In genomic region chr13:25118371-25118770, GRCh38 we compare ENCODE assay signal across 33 cellular contexts. TPM values are rescaled to one million over a fixed set of nuclear protein-coding genes. Genes with fewer than 3 reads are reported as not detected.
DNase-seq lines count a peak whose midpoint lies in the region; FAIRE-seq and TF ChIP-seq lines count a peak whose summit lies in the region.
"Had no signal": no experiment of that assay in that cellular context is flagged by ENCODE, and none has a peak within 500 bp of the region (broad histone marks: within the 10 kb centered on the region; RNA-seq: fewer than 3 reads in every experiment).

No MANE protein-coding gene starts in this region.

- FAIRE-seq in GM12891 (lab: Jason Lieb, UNC) = no peak
- FAIRE-seq: bronchial epithelial cell, endothelial cell of umbilical vein had no signal

- H3K9me3 Mint-ChIP-seq in progenitor cell of endocrine pancreas (ENCODE audit: low read depth) = peaks cover 13% of the 10 kb centered on the region
- H3K9me3 Mint-ChIP-seq: natural killer cell; stimulated activated effector memory CD8-positive, alpha-beta T cell treated with anti-CD3 and anti-CD28 coated beads, Interleukin-12 subunit alpha, Interleukin-12 subunit beta, amount 100 ng/mL, for 72 hours had no signal

- no peak overlapping the region for H3K4me3 Mint-ChIP-seq in progenitor cell of endocrine pancreas (ENCODE audit: low read depth)
- H3K4me3 Mint-ChIP-seq: activated B cell treated with CpG ODN at 0.5 μM for 24 hours; activated naive CD8-positive, alpha-beta T cell treated with anti-CD3 and anti-CD28 coated beads, Interleukin-2, amount 10 ng/mL, durations not matched to agents 7 days and 5 days; natural killer cell; stimulated activated effector memory CD8-positive, alpha-beta T cell treated with anti-CD3 and anti-CD28 coated beads, Interleukin-12 subunit alpha, Interleukin-12 subunit beta, amount 100 ng/mL, for 72 hours had no signal

- WGBS in esophagus muscularis mucosa = 52% methylated on average over 7 of the region's 7 CpGs

- no peak overlapping the region for H2AFZ ChIP-seq in MM.1S (ENCODE audit: low read length)

- H3K4me2 ChIP-seq in MM.1S (ENCODE audit: low read depth, low read length) = no peak overlapping the region

- H3K36me3 ChIP-seq in esophagus muscularis mucosa (no peaks in the 10 kb centered on the region), MM.1S (replicated peaks; ENCODE audit: insufficient read depth, low read length) (no peaks in the 10 kb centered on the region)
- H3K36me3 ChIP-seq: gastroesophageal sphincter had no signal

- no peak overlapping the region for H3K9ac ChIP-seq in MM.1S (ENCODE audit: low read length)

- no peaks in the 10 kb centered on the region for H4K20me1 ChIP-seq in MM.1S (ENCODE audit: insufficient read depth, low read length)

- H3K36me3 Mint-ChIP-seq in progenitor cell of endocrine pancreas (ENCODE audit: insufficient read depth) = peaks cover 1% of the 10 kb centered on the region
- H3K36me3 Mint-ChIP-seq: natural killer cell; stimulated activated effector memory CD8-positive, alpha-beta T cell treated with anti-CD3 and anti-CD28 coated beads, Interleukin-12 subunit alpha, Interleukin-12 subunit beta, amount 100 ng/mL, for 72 hours had no signal

- in situ Hi-C loops in GM13976 (cut with MboI; ENCODE audit: low sequenced_read_pairs, unreplicated experiment) = no loop called here

- H3K27me3 ChIP-seq in esophagus muscularis mucosa (peaks cover 0 to 46% (median 0%) of the 10 kb centered on the region in 4 donors), MM.1S (replicated peaks; ENCODE audit: insufficient read depth, low read length) (no peaks in the 10 kb centered on the region)

- TF ChIP-seq CTCF in esophagus muscularis mucosa (IDR thresholded peaks at IDR 0.05) (no peak), MM.1S (IDR thresholded peaks at IDR 0.05; ENCODE audit: low read length) (no peak), GM13976 (IDR thresholded peaks at IDR 0.05; ENCODE audit: borderline replicate concordance, control extremely low read depth, extremely low read depth, insufficient read depth, missing control alignments) (no peak), progenitor cell of endocrine pancreas (IDR thresholded peaks at IDR 0.05; ENCODE audit: unreplicated experiment) (no peak)

- H3K27ac Mint-ChIP-seq in progenitor cell of endocrine pancreas = no peak overlapping the region
- H3K27ac Mint-ChIP-seq: activated B cell treated with CpG ODN at 0.5 μM for 24 hours; activated naive CD8-positive, alpha-beta T cell treated with anti-CD3 and anti-CD28 coated beads, Interleukin-2, amount 10 ng/mL, durations not matched to agents 7 days and 5 days; natural killer cell; stimulated activated effector memory CD8-positive, alpha-beta T cell treated with anti-CD3 and anti-CD28 coated beads, Interleukin-12 subunit alpha, Interleukin-12 subunit beta, amount 100 ng/mL, for 72 hours had no signal

- no peak for TF ChIP-seq EP300 in esophagus muscularis mucosa (IDR thresholded peaks at IDR 0.05)

- H3K4me1 ChIP-seq in esophagus muscularis mucosa (no peaks in the 10 kb centered on the region), MM.1S (ENCODE audit: low read length) (no peaks in the 10 kb centered on the region)
- H3K4me1 ChIP-seq: gastroesophageal sphincter had no signal

- no peak overlapping the region for H3K27ac ChIP-seq in esophagus muscularis mucosa (replicated peaks in 1 of 4)
- H3K27ac ChIP-seq in MM.1S (ENCODE audit: low read length) = no peak overlapping the region
- H3K27ac ChIP-seq: gastroesophageal sphincter had no signal

- intact Hi-C loops in esophagus muscularis mucosa (cut with DNase I) = no loop called here

- H3K4me3 ChIP-seq in esophagus muscularis mucosa (no peak overlapping the region), MM.1S (ENCODE audit: low read length) (no peak overlapping the region)
- H3K4me3 ChIP-seq: gastroesophageal sphincter, lung, mucosa of descending colon had no signal

- no peaks in the 10 kb centered on the region for H3K9me2 ChIP-seq in MM.1S (replicated peaks; ENCODE audit: insufficient read depth, low read length)

- H3K79me2 ChIP-seq in MM.1S (ENCODE audit: low read length) = no peaks in the 10 kb centered on the region

- no peak for TF ChIP-seq POLR2A in GM12891 (IDR thresholded peaks at IDR 0.05; ENCODE audit: low read depth, low read length)
- TF ChIP-seq POLR2A in esophagus muscularis mucosa (IDR thresholded peaks at IDR 0.05; ENCODE audit: low read depth) = no peak

- H3F3A ChIP-seq in MM.1S (ENCODE audit: insufficient read depth, low read length) = no peaks in the 10 kb centered on the region

- peaks cover 0 to under 1% (median 0%) of the 10 kb centered on the region in 4 donors for H3K9me3 ChIP-seq in esophagus muscularis mucosa
- H3K9me3 ChIP-seq in MM.1S (replicated peaks; ENCODE audit: insufficient read depth, low read length) = no peaks in the 10 kb centered on the region
- H3K9me3 ChIP-seq: mucosa of descending colon had no signal

- H3K27me3 Mint-ChIP-seq in progenitor cell of endocrine pancreas = peaks cover 15% of the 10 kb centered on the region

- DNase-seq in GM12891 (ENCODE audit: insufficient read length, low spot score) = no peak
- peak; percentile 81 for DNase-seq in MV-4-11 (lab: John Stamatoyannopoulos, UW)
- DNase-seq in OCI-M1 (lab: John Stamatoyannopoulos, UW) = peak; percentile 46
- peak; percentile 47 for DNase-seq in esophagus muscularis mucosa (ENCODE audit: extremely low spot score)
- no peak for DNase-seq in NCI-H510A (lab: John Stamatoyannopoulos, UW)
- no peak for DNase-seq in MM.1S
- DNase-seq in GM13976 (ENCODE audit: low spot score) = no peak
- DNase-seq in progenitor cell of endocrine pancreas (ENCODE audit: low spot score, unreplicated experiment) = no peak
- DNase-seq: ACHN; activated B cell treated with CpG ODN at 0.5 μM for 24 hours; activated CD4-positive, alpha-beta T cell treated with anti-CD3 and anti-CD28 coated beads, Interleukin-2, amount 50 U/mL, for 1 hour; activated gamma-delta T cell treated with Interleukin-2 at 50 U/mL for 16 hours; activated naive CD8-positive, alpha-beta T cell treated with anti-CD3 and anti-CD28 coated beads, Interleukin-2, amount 10 ng/mL, durations not matched to agents 7 days and 5 days; activated T-cell treated with anti-CD3 and anti-CD28 coated beads, Interleukin-2, amount 50 U/mL, for 48 hours; aorta; DMS53; hippocampal formation; left cardiac atrium; mucosa of descending colon; natural killer cell; NCI-H1436 treated with DMSO at 0.1 percent for 48 hours; NCI-H446 treated with DMSO at 0.1 percent for 48 hours; occipital lobe; Right ventricle myocardium superior; T1000 had no signal

- peaks cover 4% of the 10 kb centered on the region for H3K4me1 Mint-ChIP-seq in progenitor cell of endocrine pancreas (ENCODE audit: low read depth)
- H3K4me1 Mint-ChIP-seq: natural killer cell; stimulated activated effector memory CD8-positive, alpha-beta T cell treated with anti-CD3 and anti-CD28 coated beads, Interleukin-12 subunit alpha, Interleukin-12 subunit beta, amount 100 ng/mL, for 72 hours had no signal

TF ChIP-seq in GM12891, 5 proteins besides CTCF, POLR2A, EP300 and RAD21:
- TF ChIP-seq PAX5 (IDR thresholded peaks at IDR 0.05; ENCODE audit: insufficient read depth, low read length, severe bottlenecking) (no peak), TAF1 (IDR thresholded peaks at IDR 0.05; ENCODE audit: low read depth, low read length) (no peak), POU2F2 (IDR thresholded peaks at IDR 0.05; ENCODE audit: low read depth, low read length) (no peak), POLR2AphosphoS5 (IDR thresholded peaks at IDR 0.05; ENCODE audit: low read depth, low read length) (no peak), SPI1 (IDR thresholded peaks at IDR 0.05; ENCODE audit: low read depth, low read length) (peak; percentile 53)

RNA-seq across cellular contexts. Expression of gene PABPC3, which starts 22.4 kb away (rescaled TPM):
- polyA plus RNA-seq in GM12891 (2012; ENCODE audit: low read depth, missing spikeins) = 0.55 TPM
- total RNA-seq in esophagus muscularis mucosa (under 1 TPM in 3 of 4 donors, not detected in 1; under 0.01 to 0.17 (median 0.11) TPM), progenitor cell of endocrine pancreas (0.26 and 0.49 TPM in 2 replicates)
- total RNA-seq: occipital lobe had no signal
- polyA plus RNA-seq: BJ had no signal

RNA-seq across cellular contexts. Expression of gene AMER2, which starts 53.7 kb away (rescaled TPM):
- polyA plus RNA-seq in GM12891 (2012; ENCODE audit: low read depth, missing spikeins) = 0.01 TPM
- total RNA-seq in esophagus muscularis mucosa = under 1 TPM in 2 of 4 donors, not detected in 2; under 0.01 to 0.17 TPM
- 0.05 and 0.07 TPM in 2 replicates for total RNA-seq in progenitor cell of endocrine pancreas
- total RNA-seq: activated B cell treated with CpG ODN at 0.5 μM for 24 hours; activated naive CD8-positive, alpha-beta T cell treated with anti-CD3 and anti-CD28 coated beads, Interleukin-2, amount 10 ng/mL, durations not matched to agents 7 days and 5 days; aorta; bronchial epithelial cell; endothelial cell of umbilical vein; HT1080; left cardiac atrium; M059J; natural killer cell; Right ventricle myocardium superior had no signal
- polyA plus RNA-seq: BJ, endothelial cell of umbilical vein had no signal

Comparison
In these comparisons a context has a peak if more than half of its experiments do, and no peak if none do; other contexts are left out.
1. DNase-seq: peak in MV-4-11 (single experiment), OCI-M1 (single experiment) and esophagus muscularis mucosa (single experiment); none in GM12891 (single experiment), NCI-H510A (single experiment), MM.1S (single experiment), GM13976 (single experiment) and progenitor cell of endocrine pancreas (single experiment).